In genomic region chr18:3741333-3741732, GRCh38 we compare ENCODE assay signal across 21 cellular contexts.
DNase-seq lines count a peak whose midpoint lies in the region; ATAC-seq and TF ChIP-seq lines count a peak whose summit lies in the region.
"Had no signal": no experiment of that assay in that cellular context is flagged by ENCODE, and none has a peak within 500 bp of the region (broad histone marks: within the 10 kb centered on the region; RNA-seq: fewer than 3 reads in every experiment).

No MANE protein-coding gene starts in this region.

- intact Hi-C loops in activated CD4-positive, alpha-beta T cell treated with anti-CD3 and anti-CD28 coated beads, Interleukin-2, amount 10 ng/mL, durations not matched to agents 24 days and 14 days (cut with micrococcal nuclease) = no loop called here

- H3K4me1 Mint-ChIP-seq in activated CD4-positive, alpha-beta T cell treated with anti-CD3 and anti-CD28 coated beads, Interleukin-2, amount 10 ng/mL, durations not matched to agents 24 days and 14 days = no peaks in the 10 kb centered on the region
- peaks cover 3% of the 10 kb centered on the region for H3K4me1 Mint-ChIP-seq in stimulated activated naive CD8-positive, alpha-beta T cell treated with anti-CD3 and anti-CD28 coated beads, Interleukin-15, Interleukin-2, amounts not matched to agents 100 ng/mL and 50 ng/mL, for 24 hours (ENCODE audit: low read depth)
- no peaks in the 10 kb centered on the region for H3K4me1 Mint-ChIP-seq in glutamatergic neuron (ENCODE audit: low read depth, unreplicated experiment)
- H3K4me1 Mint-ChIP-seq: CD8-positive, alpha-beta memory T cell had no signal

- no peak overlapping the region for H3K4me3 Mint-ChIP-seq in activated CD4-positive, alpha-beta T cell treated with anti-CD3 and anti-CD28 coated beads, Interleukin-2, amount 10 ng/mL, durations not matched to agents 24 days and 14 days
- no peak overlapping the region for H3K4me3 Mint-ChIP-seq in stimulated activated naive CD8-positive, alpha-beta T cell treated with anti-CD3 and anti-CD28 coated beads, Interleukin-15, Interleukin-2, amounts not matched to agents 100 ng/mL and 50 ng/mL, for 24 hours
- no peak overlapping the region for H3K4me3 Mint-ChIP-seq in glutamatergic neuron (ENCODE audit: unreplicated experiment)
- H3K4me3 Mint-ChIP-seq: CD8-positive, alpha-beta memory T cell had no signal

- H3K27me3 Mint-ChIP-seq in activated CD4-positive, alpha-beta T cell treated with anti-CD3 and anti-CD28 coated beads, Interleukin-2, amount 10 ng/mL, durations not matched to agents 24 days and 14 days = peaks cover 2% of the 10 kb centered on the region
- H3K27me3 Mint-ChIP-seq in stimulated activated naive CD8-positive, alpha-beta T cell treated with anti-CD3 and anti-CD28 coated beads, Interleukin-15, Interleukin-2, amounts not matched to agents 100 ng/mL and 50 ng/mL, for 24 hours = peaks cover 3% of the 10 kb centered on the region
- H3K27me3 Mint-ChIP-seq in glutamatergic neuron (ENCODE audit: unreplicated experiment) = peaks cover 3% of the 10 kb centered on the region

- no peaks in the 10 kb centered on the region for H3K36me3 Mint-ChIP-seq in activated CD4-positive, alpha-beta T cell treated with anti-CD3 and anti-CD28 coated beads, Interleukin-2, amount 10 ng/mL, durations not matched to agents 24 days and 14 days (ENCODE audit: low read depth)
- no peaks in the 10 kb centered on the region for H3K36me3 Mint-ChIP-seq in stimulated activated naive CD8-positive, alpha-beta T cell treated with anti-CD3 and anti-CD28 coated beads, Interleukin-15, Interleukin-2, amounts not matched to agents 100 ng/mL and 50 ng/mL, for 24 hours (ENCODE audit: low read depth)
- H3K36me3 Mint-ChIP-seq in glutamatergic neuron (ENCODE audit: unreplicated experiment) = peaks cover 6% of the 10 kb centered on the region
- H3K36me3 Mint-ChIP-seq: CD8-positive, alpha-beta memory T cell had no signal

- H3K27ac Mint-ChIP-seq in activated CD4-positive, alpha-beta T cell treated with anti-CD3 and anti-CD28 coated beads, Interleukin-2, amount 10 ng/mL, durations not matched to agents 24 days and 14 days = peak overlapping the region; percentile 1
- peak overlapping the region; percentile 76 for H3K27ac Mint-ChIP-seq in stimulated activated naive CD8-positive, alpha-beta T cell treated with anti-CD3 and anti-CD28 coated beads, Interleukin-15, Interleukin-2, amounts not matched to agents 100 ng/mL and 50 ng/mL, for 24 hours
- H3K27ac Mint-ChIP-seq in glutamatergic neuron (ENCODE audit: unreplicated experiment) = peak overlapping the region; percentile 22
- H3K27ac Mint-ChIP-seq: CD8-positive, alpha-beta memory T cell had no signal

- no peak for ATAC-seq in stimulated activated naive CD8-positive, alpha-beta T cell treated with anti-CD3 and anti-CD28 coated beads, Interleukin-15, Interleukin-2, amounts not matched to agents 100 U/mL and 50 U/mL, for 24 hours
- ATAC-seq in GM19395 (IDR thresholded peaks at IDR 0.05; ENCODE audit: unreplicated experiment) = no peak

- no peak for TF ChIP-seq CTCF in glutamatergic neuron (IDR thresholded peaks at IDR 0.05; ENCODE audit: partially characterized antibody, unreplicated experiment)

- peaks cover 10% of the 10 kb centered on the region for H3K9me3 Mint-ChIP-seq in activated CD4-positive, alpha-beta T cell treated with anti-CD3 and anti-CD28 coated beads, Interleukin-2, amount 10 ng/mL, durations not matched to agents 24 days and 14 days
- peaks cover 11% of the 10 kb centered on the region for H3K9me3 Mint-ChIP-seq in stimulated activated naive CD8-positive, alpha-beta T cell treated with anti-CD3 and anti-CD28 coated beads, Interleukin-15, Interleukin-2, amounts not matched to agents 100 ng/mL and 50 ng/mL, for 24 hours
- peaks cover 2% of the 10 kb centered on the region for H3K9me3 Mint-ChIP-seq in glutamatergic neuron (ENCODE audit: unreplicated experiment)

- DNase-seq in activated CD4-positive, alpha-beta T cell treated with anti-CD3 and anti-CD28 coated beads, Interleukin-2, amount 10 ng/mL, durations not matched to agents 24 days and 14 days = no peak
- DNase-seq in activated CD4-positive, alpha-beta T cell treated with anti-CD3 and anti-CD28 coated beads for 48 hours = no peak
- no peak for DNase-seq in stimulated activated naive CD8-positive, alpha-beta T cell treated with anti-CD3 and anti-CD28 coated beads, Interleukin-15, Interleukin-2, amounts not matched to agents 100 U/mL and 50 U/mL, for 24 hours
- DNase-seq in glutamatergic neuron (no peak), AG08395 (ENCODE audit: low spot score) (no peak)
- DNase-seq in activated T-cell treated with anti-CD3 and anti-CD28 coated beads, Interleukin-2, amount 50 U/mL, for 1 hour = no peak
- DNase-seq: 8988T; Calu3; CD8-positive, alpha-beta memory T cell; DMS153; GM23248; HCEC 1CT; MG63; NCI-H1417 treated with DMSO at 0.1 percent for 48 hours; NCI-H187; NCI-H446; NCI-H526; Peyer's patch; SJCRH30 had no signal

Comparison
In these comparisons a context has a peak if more than half of its experiments do, and no peak if none do; other contexts are left out.
1. H3K27ac Mint-ChIP-seq: peak in every context shown above with its lines; median percentile 76 in stimulated activated naive CD8-positive, alpha-beta T cell treated with anti-CD3 and anti-CD28 coated beads, Interleukin-15, Interleukin-2, amounts not matched to agents 100 ng/mL and 50 ng/mL, for 24 hours; 22 in glutamatergic neuron; 1 in activated CD4-positive, alpha-beta T cell treated with anti-CD3 and anti-CD28 coated beads, Interleukin-2, amount 10 ng/mL, durations not matched to agents 24 days and 14 days.